ENCODE assay signal across 16 cellular contexts in genomic region chr17:3889613-3890012, GRCh38. TPM values are rescaled to one million over a fixed set of nuclear protein-coding genes. Genes with fewer than 3 reads are reported as not detected.
DNase-seq lines count a peak whose midpoint lies in the region; ATAC-seq and TF ChIP-seq lines count a peak whose summit lies in the region.
"Had no signal": no experiment of that assay in that cellular context is flagged by ENCODE, and none has a peak within 500 bp of the region (broad histone marks: within the 10 kb centered on the region; RNA-seq: fewer than 3 reads in every experiment).

No MANE protein-coding gene starts in this region.

- H3K36me3 Mint-ChIP-seq in activated CD4-positive, alpha-beta T cell treated with anti-CD3 and anti-CD28 coated beads, Interleukin-2, amount 10 ng/mL, durations not matched to agents 7 days and 5 days (ENCODE audit: low read depth), result no peaks in the 10 kb centered on the region
- no peaks in the 10 kb centered on the region for H3K36me3 Mint-ChIP-seq in natural killer cell
- H3K36me3 Mint-ChIP-seq: activated naive CD8-positive, alpha-beta T cell treated with anti-CD3 and anti-CD28 coated beads, Interleukin-2, amount 10 ng/mL, durations not matched to agents 7 days and 5 days had no signal

- no peak overlapping the region for H3K4me3 Mint-ChIP-seq in activated CD4-positive, alpha-beta T cell treated with anti-CD3 and anti-CD28 coated beads, Interleukin-2, amount 10 ng/mL, durations not matched to agents 7 days and 5 days
- H3K4me3 Mint-ChIP-seq in natural killer cell, result no peak overlapping the region
- H3K4me3 Mint-ChIP-seq: activated naive CD8-positive, alpha-beta T cell treated with anti-CD3 and anti-CD28 coated beads, Interleukin-2, amount 10 ng/mL, durations not matched to agents 7 days and 5 days; WTC11 had no signal

- no peak overlapping the region for H3K4me3 ChIP-seq in WERI-Rb-1 (ENCODE audit: low read depth, low read length)
- H3K4me3 ChIP-seq in stomach, result no peak overlapping the region
- H3K4me3 ChIP-seq: neural progenitor cell had no signal

- no peak for TF ChIP-seq CTCF in C4-2B (conservative IDR thresholded peaks at IDR 0.05)
- TF ChIP-seq CTCF in WERI-Rb-1 (IDR thresholded peaks at IDR 0.05; ENCODE audit: low read depth, low read length), result no peak
- no peak for TF ChIP-seq CTCF in foreskin keratinocyte (conservative IDR thresholded peaks at IDR 0.05)
- TF ChIP-seq CTCF in stomach (IDR thresholded peaks at IDR 0.05), result no peak
- no peak for TF ChIP-seq CTCF in natural killer cell (IDR thresholded peaks at IDR 0.05)

- H3K27ac ChIP-seq in C4-2B (peak overlapping the region; percentile 90), WERI-Rb-1 (peak overlapping the region; percentile 84), foreskin keratinocyte (peak overlapping the region; percentile 64), stomach (peak overlapping the region; percentile 2 to 93 (median 87))
- H3K27ac ChIP-seq: KMS-11, neural progenitor cell had no signal

- DNase-seq in WERI-Rb-1, result no peak
- no peak for DNase-seq in foreskin keratinocyte
- no peak for DNase-seq in stomach
- DNase-seq in left lobe of liver (ENCODE audit: low spot score), result no peak
- DNase-seq in activated CD4-positive, alpha-beta T cell treated with anti-CD3 and anti-CD28 coated beads, Interleukin-2, amount 10 ng/mL, durations not matched to agents 7 days and 5 days, result no peak
- DNase-seq in natural killer cell, result no peak
- DNase-seq: activated naive CD8-positive, alpha-beta T cell treated with anti-CD3 and anti-CD28 coated beads, Interleukin-2, amount 10 ng/mL, durations not matched to agents 7 days and 5 days; NCI-H187 treated with DMSO at 0.1 percent for 48 hours; NCI-H774 had no signal

- no peak for TF ChIP-seq EP300 in stomach (IDR thresholded peaks at IDR 0.05)

- H3K4me1 ChIP-seq in foreskin keratinocyte, result peaks cover 17% of the 10 kb centered on the region
- H3K4me1 ChIP-seq in stomach, result peaks cover 69 to 89% (median 73%) of the 10 kb centered on the region in 4 donors

- H3K27me3 ChIP-seq in WERI-Rb-1 (ENCODE audit: insufficient read depth, low read depth, severe bottlenecking), result no peaks in the 10 kb centered on the region
- peaks cover 3% of the 10 kb centered on the region for H3K27me3 ChIP-seq in foreskin keratinocyte
- no peaks in the 10 kb centered on the region for H3K27me3 ChIP-seq in stomach

- ATAC-seq in foreskin keratinocyte, result no peak
- no peak for ATAC-seq in left lobe of liver
- no peak for ATAC-seq in HG03135 (IDR thresholded peaks at IDR 0.05; ENCODE audit: unreplicated experiment)
- no peak for ATAC-seq in natural killer cell
- ATAC-seq: WTC11 had no signal

- H3K9me3 Mint-ChIP-seq in activated CD4-positive, alpha-beta T cell treated with anti-CD3 and anti-CD28 coated beads, Interleukin-2, amount 10 ng/mL, durations not matched to agents 7 days and 5 days, result no peaks in the 10 kb centered on the region
- H3K9me3 Mint-ChIP-seq in natural killer cell, result no peaks in the 10 kb centered on the region
- H3K9me3 Mint-ChIP-seq: activated naive CD8-positive, alpha-beta T cell treated with anti-CD3 and anti-CD28 coated beads, Interleukin-2, amount 10 ng/mL, durations not matched to agents 7 days and 5 days; neural progenitor cell; WTC11 had no signal

- POLR2A ChIA-PET in activated CD4-positive, alpha-beta T cell treated with anti-CD3 and anti-CD28 coated beads, Interleukin-2, amount 10 ng/mL, durations not matched to agents 7 days and 5 days (lab: Charles Lee), result no interaction called here

- H3K4me1 Mint-ChIP-seq in activated CD4-positive, alpha-beta T cell treated with anti-CD3 and anti-CD28 coated beads, Interleukin-2, amount 10 ng/mL, durations not matched to agents 7 days and 5 days, result peaks cover 61% of the 10 kb centered on the region
- H3K4me1 Mint-ChIP-seq in natural killer cell, result peaks cover 31 to 56% of the 10 kb centered on the region in 2 donors

- CTCF ChIA-PET in activated CD4-positive, alpha-beta T cell treated with anti-CD3 and anti-CD28 coated beads, Interleukin-2, amount 10 ng/mL, durations not matched to agents 7 days and 5 days (lab: Charles Lee), result interaction anchor here (1.2 to 2.0 kb wide), 4 partner anchors 10 to 43 kb away, joined by 3 to 9 read pairs (median 8); partner anchors contain the start of gene NCBP3

- no peak overlapping the region for H3K27ac Mint-ChIP-seq in activated CD4-positive, alpha-beta T cell treated with anti-CD3 and anti-CD28 coated beads, Interleukin-2, amount 10 ng/mL, durations not matched to agents 7 days and 5 days
- no peak overlapping the region for H3K27ac Mint-ChIP-seq in natural killer cell
- H3K27ac Mint-ChIP-seq: neural progenitor cell, WTC11 had no signal

- peaks cover 16% of the 10 kb centered on the region for H3K36me3 ChIP-seq in WERI-Rb-1
- peaks cover 0 to 9% (median 8%) of the 10 kb centered on the region in 4 donors for H3K36me3 ChIP-seq in stomach
- H3K36me3 ChIP-seq: neural progenitor cell had no signal

- intact Hi-C loops in stomach (cut with DNase I; ENCODE audit: low total_unique reads) (no loop called here), natural killer cell (cut with micrococcal nuclease) (loop anchor here (5.0 kb wide), 1 partner anchor 73 kb away; the partner anchor contains the start of gene ATP2A3)

- no peaks in the 10 kb centered on the region for H3K9me3 ChIP-seq in WERI-Rb-1 (ENCODE audit: severe bottlenecking)
- no peaks in the 10 kb centered on the region for H3K9me3 ChIP-seq in stomach

- H3K27me3 Mint-ChIP-seq in activated CD4-positive, alpha-beta T cell treated with anti-CD3 and anti-CD28 coated beads, Interleukin-2, amount 10 ng/mL, durations not matched to agents 7 days and 5 days, result peaks cover 7% of the 10 kb centered on the region
- no peaks in the 10 kb centered on the region for H3K27me3 Mint-ChIP-seq in natural killer cell (ENCODE audit: low read depth in 2 of 2)

- WGBS in stomach, 5 donors, result 70 to 87% (median 82%) methylated on average over 8 to 9 of the region's 9 CpGs

- no peak for TF ChIP-seq POLR2A in stomach (IDR thresholded peaks at IDR 0.05)

RNA-seq across cellular contexts. Expression of gene CAMKK1, which starts 3.2 kb away (rescaled TPM):
- total RNA-seq in foreskin keratinocyte (2.3 and 2.4 TPM in 2 replicates), stomach (10 to 100 TPM in 1 of 5 donors, 1 to 10 TPM in 3, under 1 TPM in 1; 0.58 to 15.1 (median 6.2) TPM), left lobe of liver (0.35 TPM), natural killer cell (1 to 10 TPM; 3.2 to 4.3 (median 3.9) TPM)
- polyA plus RNA-seq in foreskin keratinocyte (1.6 and 1.8 TPM in 2 replicates), stomach (1 to 10 TPM; 2.1 to 6.4 (median 3.1) TPM)
- 1 to 10 TPM; 3.4 to 4.0 TPM for total RNA-seq in activated CD4-positive, alpha-beta T cell treated with anti-CD3 and anti-CD28 coated beads, Interleukin-2, amount 10 ng/mL, durations not matched to agents 7 days and 5 days

RNA-seq across cellular contexts. Expression of gene P2RX1, which starts 26.7 kb away (rescaled TPM):
- total RNA-seq in foreskin keratinocyte (not detected in 2 replicates), stomach (10 to 100 TPM in 1 of 5 donors, 1 to 10 TPM in 4; 2.4 to 13.4 (median 6.7) TPM), left lobe of liver (0.13 TPM), natural killer cell (10 to 100 TPM in 2 of 3 donors, 1 to 10 TPM in 1; 2.3 to 15.3 (median 13.4) TPM)
- polyA plus RNA-seq in foreskin keratinocyte (not detected in 2 replicates), stomach (1 to 10 TPM in 1 of 3 donors, under 1 TPM in 2; 0.75 to 2.4 (median 0.92) TPM)
- under 1 TPM in 1 of 2 experiments, not detected in 1; 0.12 TPM for total RNA-seq in activated CD4-positive, alpha-beta T cell treated with anti-CD3 and anti-CD28 coated beads, Interleukin-2, amount 10 ng/mL, durations not matched to agents 7 days and 5 days
- total RNA-seq: glomerular endothelial cell, SK-MEL-5 had no signal

RNA-seq across cellular contexts. Expression of gene NCBP3, which starts 43.6 kb away (rescaled TPM):
- total RNA-seq in foreskin keratinocyte (23.6 and 25.3 TPM in 2 replicates), stomach (10 to 100 TPM in 4 of 5 donors, 1 to 10 TPM in 1; 7.6 to 40.6 (median 28.1) TPM), left lobe of liver (11.5 TPM), natural killer cell (10 to 100 TPM; 55.9 to 60.7 (median 58.1) TPM)
- polyA plus RNA-seq in foreskin keratinocyte (11.2 and 12.8 TPM in 2 replicates), stomach (10 to 100 TPM in 2 of 3 donors, 1 to 10 TPM in 1; 8.6 to 31.0 (median 19.1) TPM)
- 10 to 100 TPM; 43.6 to 43.7 TPM for total RNA-seq in activated CD4-positive, alpha-beta T cell treated with anti-CD3 and anti-CD28 coated beads, Interleukin-2, amount 10 ng/mL, durations not matched to agents 7 days and 5 days
